Comparison of ENCODE assay signal across 9 cellular contexts in the genomic region with DNA sequence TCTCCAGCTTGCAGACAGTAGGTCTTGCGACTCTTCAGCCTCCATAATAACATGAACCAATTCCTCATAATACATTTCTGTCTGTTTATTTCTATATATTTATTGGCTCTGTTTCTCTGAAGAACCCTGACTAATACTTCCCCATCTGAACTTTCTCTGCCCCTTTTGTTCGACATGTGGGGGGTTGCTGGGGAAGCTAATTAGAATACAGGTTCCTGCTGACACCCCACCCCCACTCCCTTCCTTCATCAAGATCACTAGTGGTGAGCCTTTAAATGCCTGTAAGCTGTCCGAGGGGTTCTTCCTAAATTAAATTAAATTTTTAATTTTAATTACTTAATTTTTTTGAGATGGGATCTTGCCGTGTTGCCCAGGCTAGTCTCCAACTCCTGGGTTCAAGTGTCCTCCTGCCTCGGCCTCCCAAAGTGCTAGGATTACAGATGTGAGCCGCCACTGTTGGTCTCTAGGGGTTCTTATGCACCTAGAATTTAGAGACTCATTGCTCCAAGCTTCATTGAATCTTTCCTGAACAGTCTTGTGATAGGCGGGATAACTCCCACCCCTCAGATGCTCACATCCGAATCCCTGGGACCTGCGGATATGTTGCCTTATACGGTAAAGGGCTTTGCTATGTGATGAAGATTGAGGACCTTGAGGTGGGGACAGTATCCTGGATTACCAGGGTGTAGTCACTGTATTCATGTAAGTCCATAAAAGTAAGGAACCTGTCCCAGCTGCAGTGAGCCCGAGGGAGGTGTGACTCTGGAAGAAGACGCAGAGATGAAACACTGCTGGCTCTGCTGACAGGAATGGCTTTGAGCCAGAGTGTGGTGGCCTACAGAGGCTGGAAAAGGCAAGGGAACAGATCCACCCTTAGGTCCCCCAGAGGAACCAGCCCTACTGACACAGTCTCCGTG. TPM values are rescaled to one million over a fixed set of nuclear protein-coding genes. Genes with fewer than 3 reads are reported as not detected.
DNase-seq lines count a peak whose midpoint lies in the region; ATAC-seq and TF ChIP-seq lines count a peak whose summit lies in the region.
"Had no signal": no experiment of that assay in that cellular context is flagged by ENCODE, and none has a peak within 500 bp of the region (broad histone marks: within the 10 kb centered on the region; RNA-seq: fewer than 3 reads in every experiment).

No MANE protein-coding gene starts in this region.

- POLR2A ChIA-PET in RWPE1 (lab: Yijun Ruan, JAX; ENCODE audit: low non-redundant PET) = no interaction called here

- CTCF ChIA-PET in activated CD8-positive, alpha-beta memory T cell treated with anti-CD3 and anti-CD28 coated beads, Interleukin-2, amount 10 ng/mL, durations not matched to agents 7 days and 5 days (lab: Charles Lee) = interaction anchor here (1.0 to 7.0 kb wide), 4 partner anchors 15 to 106 kb away, joined by 3 to 63 read pairs (median 25); a partner anchor contains a TSS
- CTCF ChIA-PET in RWPE1 (lab: Yijun Ruan, JAX) = interaction anchor here (0.6 kb wide), 1 partner anchor 28 kb away, joined by 3 read pairs; no protein-coding TSS in a partner anchor

- H3K36me3 Mint-ChIP-seq in activated CD8-positive, alpha-beta memory T cell treated with anti-CD3 and anti-CD28 coated beads, Interleukin-2, amount 10 ng/mL, durations not matched to agents 7 days and 5 days = peaks cover 5% of the 10 kb centered on the region
- peaks cover 16% of the 10 kb centered on the region for H3K36me3 Mint-ChIP-seq in effector memory CD8-positive, alpha-beta T cell (ENCODE audit: insufficient read depth)
- peaks cover 30% of the 10 kb centered on the region for H3K36me3 Mint-ChIP-seq in stimulated activated effector memory CD8-positive, alpha-beta T cell treated with anti-CD3 and anti-CD28 coated beads, Interleukin-12 subunit alpha, Interleukin-12 subunit beta, amount 100 ng/mL, for 72 hours

- H3K9me3 Mint-ChIP-seq in activated CD8-positive, alpha-beta memory T cell treated with anti-CD3 and anti-CD28 coated beads, Interleukin-2, amount 10 ng/mL, durations not matched to agents 7 days and 5 days (ENCODE audit: low read depth) = no peaks in the 10 kb centered on the region
- H3K9me3 Mint-ChIP-seq in effector memory CD8-positive, alpha-beta T cell = no peaks in the 10 kb centered on the region
- H3K9me3 Mint-ChIP-seq in stimulated activated effector memory CD8-positive, alpha-beta T cell treated with anti-CD3 and anti-CD28 coated beads, Interleukin-12 subunit alpha, Interleukin-12 subunit beta, amount 100 ng/mL, for 72 hours = no peaks in the 10 kb centered on the region

- H3K27me3 Mint-ChIP-seq in activated CD8-positive, alpha-beta memory T cell treated with anti-CD3 and anti-CD28 coated beads, Interleukin-2, amount 10 ng/mL, durations not matched to agents 7 days and 5 days = no peaks in the 10 kb centered on the region
- no peaks in the 10 kb centered on the region for H3K27me3 Mint-ChIP-seq in effector memory CD8-positive, alpha-beta T cell

- H3K27ac Mint-ChIP-seq in activated CD8-positive, alpha-beta memory T cell treated with anti-CD3 and anti-CD28 coated beads, Interleukin-2, amount 10 ng/mL, durations not matched to agents 7 days and 5 days = peak overlapping the region; percentile 87
- H3K27ac Mint-ChIP-seq in effector memory CD8-positive, alpha-beta T cell = peak overlapping the region; percentile 91 to 95
- H3K27ac Mint-ChIP-seq in stimulated activated effector memory CD8-positive, alpha-beta T cell treated with anti-CD3 and anti-CD28 coated beads, Interleukin-12 subunit alpha, Interleukin-12 subunit beta, amount 100 ng/mL, for 72 hours = peak overlapping the region; percentile 98

- H3K4me3 Mint-ChIP-seq in activated CD8-positive, alpha-beta memory T cell treated with anti-CD3 and anti-CD28 coated beads, Interleukin-2, amount 10 ng/mL, durations not matched to agents 7 days and 5 days = no peak overlapping the region
- H3K4me3 Mint-ChIP-seq in effector memory CD8-positive, alpha-beta T cell = peak overlapping the region; percentile 94 to 95
- peak overlapping the region; percentile 96 for H3K4me3 Mint-ChIP-seq in stimulated activated effector memory CD8-positive, alpha-beta T cell treated with anti-CD3 and anti-CD28 coated beads, Interleukin-12 subunit alpha, Interleukin-12 subunit beta, amount 100 ng/mL, for 72 hours

- ATAC-seq in activated CD8-positive, alpha-beta memory T cell treated with anti-CD3 and anti-CD28 coated beads, Interleukin-2, amount 10 ng/mL, durations not matched to agents 7 days and 5 days = no peak
- no peak for ATAC-seq in effector memory CD8-positive, alpha-beta T cell (replicated peaks)
- ATAC-seq in stimulated activated effector memory CD8-positive, alpha-beta T cell treated with anti-CD3 and anti-CD28 coated beads, Interleukin-12 subunit alpha, Interleukin-12 subunit beta, amount 100 ng/mL, for 72 hours = no peak
- ATAC-seq in GM21619 (IDR thresholded peaks at IDR 0.05; ENCODE audit: unreplicated experiment) = no peak

- no peak for DNase-seq in activated CD8-positive, alpha-beta memory T cell treated with anti-CD3 and anti-CD28 coated beads, Interleukin-2, amount 10 ng/mL, durations not matched to agents 7 days and 5 days
- no peak for DNase-seq in activated CD8-positive, alpha-beta memory T cell treated with anti-CD3 and anti-CD28 coated beads, Interleukin-2, amount 50 U/mL, for 48 hours
- DNase-seq in RWPE1 (ENCODE audit: low spot score) = no peak
- no peak for DNase-seq in effector memory CD8-positive, alpha-beta T cell
- no peak for DNase-seq in stimulated activated effector memory CD8-positive, alpha-beta T cell treated with anti-CD3 and anti-CD28 coated beads, Interleukin-12 subunit alpha, Interleukin-12 subunit beta, amount 100 ng/mL, for 72 hours (ENCODE audit: low spot score in 2 of 2)
- DNase-seq in HPDE6-E6E7 (ENCODE audit: extremely low spot score) = no peak
- DNase-seq in medulla oblongata (ENCODE audit: extremely low spot score) = no peak
- DNase-seq: mammary epithelial cell had no signal

- peak overlapping the region; percentile 41; the same call in 1 of the 2 replicates for H3K27ac ChIP-seq in RWPE1

- TF ChIP-seq CTCF in RWPE1 (conservative IDR thresholded peaks at IDR 0.05; ENCODE audit: low read depth) = no peak

- H3K4me1 Mint-ChIP-seq in activated CD8-positive, alpha-beta memory T cell treated with anti-CD3 and anti-CD28 coated beads, Interleukin-2, amount 10 ng/mL, durations not matched to agents 7 days and 5 days = peaks cover 52% of the 10 kb centered on the region
- peaks cover 61 to 73% of the 10 kb centered on the region in 2 donors for H3K4me1 Mint-ChIP-seq in effector memory CD8-positive, alpha-beta T cell (ENCODE audit: low read depth in 2 of 2)
- peaks cover 90% of the 10 kb centered on the region for H3K4me1 Mint-ChIP-seq in stimulated activated effector memory CD8-positive, alpha-beta T cell treated with anti-CD3 and anti-CD28 coated beads, Interleukin-12 subunit alpha, Interleukin-12 subunit beta, amount 100 ng/mL, for 72 hours

RNA-seq across cellular contexts. Expression of a gene that starts 26.2 kb away (rescaled TPM):
- 10 to 100 TPM; 29.0 to 47.0 TPM for total RNA-seq in activated CD8-positive, alpha-beta memory T cell treated with anti-CD3 and anti-CD28 coated beads, Interleukin-2, amount 10 ng/mL, durations not matched to agents 7 days and 5 days
